In genomic region chr22:43826142-43827093, GRCh38 we compare ENCODE assay signal across 9 cellular contexts. TPM values are rescaled to one million over a fixed set of nuclear protein-coding genes. Genes with fewer than 3 reads are reported as not detected.
DNase-seq lines count a peak whose midpoint lies in the region; ATAC-seq and TF ChIP-seq lines count a peak whose summit lies in the region.
"Had no signal": no experiment of that assay in that cellular context is flagged by ENCODE, and none has a peak within 500 bp of the region (broad histone marks: within the 10 kb centered on the region; RNA-seq: fewer than 3 reads in every experiment).

No MANE protein-coding gene starts in this region.

- DNase-seq in GM03348 (ENCODE audit: low spot score) (peak; percentile 76), NCI-H2171 (lab: John Stamatoyannopoulos, UW) (peak; percentile 43), endodermal cell (peak; percentile 45), pons (ENCODE audit: low spot score) (peak; percentile 45), NCI-H1436 treated with DMSO at 0.1 percent for 48 hours (lab: John Stamatoyannopoulos, UW) (no peak), iPS-NIHi7 (ENCODE audit: extremely low spot score) (no peak)

- WGBS in endodermal cell (ENCODE audit: insufficient coverage in 1 of 2, insufficient read length in 1 of 2), 2 experiments: 86 to 87% methylated on average over 12 to 19 of the region's 19 CpGs

- peaks cover 14% of the 10 kb centered on the region for H3K4me1 ChIP-seq in endodermal cell (ENCODE audit: control insufficient read depth, insufficient read depth, low read length)

- no peak overlapping the region for H3K9ac ChIP-seq in endodermal cell (ENCODE audit: extremely low read depth, low read length, poor library complexity, severe bottlenecking)

- H3K9me3 Mint-ChIP-seq in endodermal cell: no peaks in the 10 kb centered on the region
- H3K9me3 Mint-ChIP-seq: activated naive CD4-positive, alpha-beta T cell treated with anti-CD3 and anti-CD28 coated beads, Interleukin-2, amount 50 U/mL, for 24 hours had no signal

- H3K27ac ChIP-seq in endodermal cell (ENCODE audit: low read depth, low read length): no peak overlapping the region

- no peak for ATAC-seq in HG03565 (IDR thresholded peaks at IDR 0.05; ENCODE audit: unreplicated experiment)
- ATAC-seq in HG03378 (IDR thresholded peaks at IDR 0.05; ENCODE audit: unreplicated experiment): no peak

- H3K36me3 Mint-ChIP-seq in endodermal cell (ENCODE audit: low read depth): peaks cover 22% of the 10 kb centered on the region
- H3K36me3 Mint-ChIP-seq: activated naive CD4-positive, alpha-beta T cell treated with anti-CD3 and anti-CD28 coated beads, Interleukin-2, amount 50 U/mL, for 24 hours had no signal

- H3K4me3 ChIP-seq in endodermal cell (ENCODE audit: low read length): no peak overlapping the region

- H3K9me3 ChIP-seq in endodermal cell (ENCODE audit: control insufficient read depth, low read length): no peaks in the 10 kb centered on the region

- no peaks in the 10 kb centered on the region for H3K27me3 ChIP-seq in endodermal cell (ENCODE audit: control insufficient read depth, insufficient read depth, low read length, poor library complexity, severe bottlenecking)

- H3K36me3 ChIP-seq in endodermal cell (ENCODE audit: control insufficient read depth, insufficient read depth, low read length): peaks cover 15% of the 10 kb centered on the region

- peak overlapping the region; percentile 48 for H3K27ac Mint-ChIP-seq in endodermal cell
- H3K27ac Mint-ChIP-seq: activated naive CD4-positive, alpha-beta T cell treated with anti-CD3 and anti-CD28 coated beads, Interleukin-2, amount 50 U/mL, for 24 hours had no signal

- no peak overlapping the region for H3K4me3 Mint-ChIP-seq in endodermal cell
- H3K4me3 Mint-ChIP-seq: activated naive CD4-positive, alpha-beta T cell treated with anti-CD3 and anti-CD28 coated beads, Interleukin-2, amount 50 U/mL, for 24 hours had no signal

- peaks cover 15% of the 10 kb centered on the region for H3K4me1 Mint-ChIP-seq in endodermal cell
- H3K4me1 Mint-ChIP-seq: activated naive CD4-positive, alpha-beta T cell treated with anti-CD3 and anti-CD28 coated beads, Interleukin-2, amount 50 U/mL, for 24 hours had no signal

- TF ChIP-seq CTCF in endodermal cell (conservative IDR thresholded peaks at IDR 0.05): peak; percentile 15

- no peaks in the 10 kb centered on the region for H3K27me3 Mint-ChIP-seq in endodermal cell (ENCODE audit: insufficient read depth)

RNA-seq across cellular contexts. Expression of gene EFCAB6, which starts 14.3 kb away (rescaled TPM):
- total RNA-seq in endodermal cell: 1 to 10 TPM; 1.8 to 2.0 TPM
- 1.7 TPM for polyA plus RNA-seq in endodermal cell (2013, experiment 1 of 2)
- polyA plus RNA-seq in endodermal cell (2013, experiment 2 of 2): 0.83 TPM

RNA-seq across cellular contexts. Expression of gene SULT4A1, which starts 35.9 kb away (rescaled TPM):
- 10 to 100 TPM; 11.4 to 12.7 TPM for total RNA-seq in endodermal cell
- 15.4 TPM for polyA plus RNA-seq in endodermal cell (2013, experiment 1 of 2)
- 13.5 TPM for polyA plus RNA-seq in endodermal cell (2013, experiment 2 of 2)

Comparison
In these comparisons a context has a peak if more than half of its experiments do, and no peak if none do; other contexts are left out.
1. DNase-seq: peak in GM03348 (single experiment), NCI-H2171 (single experiment), endodermal cell (single experiment) and pons (single experiment); none in NCI-H1436 treated with DMSO at 0.1 percent for 48 hours (single experiment) and iPS-NIHi7 (single experiment).